Comparison of ENCODE assay signal across 8 cellular contexts in genomic region chr21:46286668-46286982, GRCh38. TPM values are rescaled to one million over a fixed set of nuclear protein-coding genes. Genes with fewer than 3 reads are reported as not detected.
A peak's percentile ranks its signal among the peaks of the same experiment; 100 is the strongest.
DNase-seq lines count a peak whose midpoint lies in the region; ATAC-seq and TF ChIP-seq lines count a peak whose summit lies in the region.

No MANE protein-coding gene starts in this region.

- H3K9me3 ChIP-seq in SJSA1 (replicated peaks): no peaks in the 10 kb centered on the region
- no peaks in the 10 kb centered on the region for H3K9me3 ChIP-seq in gastrocnemius medialis

- CTCF ChIA-PET in activated CD4-positive, alpha-beta T cell treated with anti-CD3 and anti-CD28 coated beads for 36 hours (lab: Charles Lee): no interaction called here

- DNase-seq in activated CD4-positive, alpha-beta T cell treated with anti-CD3 and anti-CD28 coated beads for 36 hours: no peak
- no peak for DNase-seq in activated CD4-positive, alpha-beta T cell treated with anti-CD3 and anti-CD28 coated beads for 48 hours
- no peak for DNase-seq in SJSA1 (ENCODE audit: low read depth in 1 of 2, low spot score in 2 of 2)
- DNase-seq in fibroblast of the aortic adventitia (ENCODE audit: low read depth): no peak
- DNase-seq in gastrocnemius medialis: no peak
- no peak for DNase-seq in UCSD-AML1 (lab: John Stamatoyannopoulos, UW; ENCODE audit: unreplicated experiment)
- no peak for DNase-seq in NCI-H2196 (lab: John Stamatoyannopoulos, UW; ENCODE audit: unreplicated experiment)

- H3K4me3 ChIP-seq in SJSA1: peak overlapping the region; percentile 98
- H3K4me3 ChIP-seq in fibroblast of the aortic adventitia (ENCODE audit: low read depth, low read length): peak overlapping the region; percentile 69
- H3K4me3 ChIP-seq in gastrocnemius medialis: peak overlapping the region; percentile 75 to 93 (median 88)

- peaks cover 53% of the 10 kb centered on the region for H3K36me3 ChIP-seq in SJSA1
- peaks cover 0 to 30% of the 10 kb centered on the region in 2 donors for H3K36me3 ChIP-seq in gastrocnemius medialis

- H3K36me3 Mint-ChIP-seq in activated CD4-positive, alpha-beta T cell treated with anti-CD3 and anti-CD28 coated beads for 36 hours (ENCODE audit: low read depth): peaks cover 38% of the 10 kb centered on the region

- H3K27me3 Mint-ChIP-seq in activated CD4-positive, alpha-beta T cell treated with anti-CD3 and anti-CD28 coated beads for 36 hours: no peaks in the 10 kb centered on the region

- peaks cover 46% of the 10 kb centered on the region for H3K4me1 Mint-ChIP-seq in activated CD4-positive, alpha-beta T cell treated with anti-CD3 and anti-CD28 coated beads for 36 hours

- peak overlapping the region; percentile 98 for H3K27ac Mint-ChIP-seq in activated CD4-positive, alpha-beta T cell treated with anti-CD3 and anti-CD28 coated beads for 36 hours

- in situ Hi-C loops in gastrocnemius medialis (cut with MboI; ENCODE audit: low sequenced_read_pairs in 4 of 4): loop anchor here in 1 of 4 donors (5.0 kb wide), 1 partner anchor 54 kb away; no protein-coding TSS in a partner anchor

- H3K27ac ChIP-seq in SJSA1 (peak overlapping the region; percentile 86), gastrocnemius medialis (peak overlapping the region; percentile 85 to 98 (median 92))

- POLR2A ChIA-PET in activated CD4-positive, alpha-beta T cell treated with anti-CD3 and anti-CD28 coated beads for 36 hours (lab: Charles Lee): no interaction called here

- H3K9me3 Mint-ChIP-seq in activated CD4-positive, alpha-beta T cell treated with anti-CD3 and anti-CD28 coated beads for 36 hours (ENCODE audit: low read depth): no peaks in the 10 kb centered on the region

- peaks cover 26% of the 10 kb centered on the region for H3K4me1 ChIP-seq in SJSA1 (replicated peaks)
- peaks cover 37 to 45% of the 10 kb centered on the region in 2 donors for H3K4me1 ChIP-seq in gastrocnemius medialis

- ATAC-seq in activated CD4-positive, alpha-beta T cell treated with anti-CD3 and anti-CD28 coated beads for 36 hours: peak; percentile 9
- no peak for ATAC-seq in gastrocnemius medialis
- ATAC-seq in GM19463 (IDR thresholded peaks at IDR 0.05; ENCODE audit: unreplicated experiment): no peak

- no peaks in the 10 kb centered on the region for H3K27me3 ChIP-seq in SJSA1 (replicated peaks)
- no peaks in the 10 kb centered on the region for H3K27me3 ChIP-seq in gastrocnemius medialis

- intact Hi-C loops in activated CD4-positive, alpha-beta T cell treated with anti-CD3 and anti-CD28 coated beads for 36 hours (cut with DNase I, micrococcal nuclease): loop anchor here (1.0 to 5.0 kb wide), 11 partner anchors 36 to 643 kb away; partner anchors contain the start of genes DIP2A (in 2 of the 2), C21orf58 (in 1 of the 2), LSS (in 1 of the 2) and PCBP3 (in 1 of the 2)
- intact Hi-C loops in gastrocnemius medialis (cut with DNase I; ENCODE audit: low total_unique reads): loop anchor here (1.0 to 5.0 kb wide), 4 partner anchors 38 to 171 kb away; partner anchors contain the start of genes DIP2A, LSS and PCNT

- peak overlapping the region; percentile 88 for H3K4me3 Mint-ChIP-seq in activated CD4-positive, alpha-beta T cell treated with anti-CD3 and anti-CD28 coated beads for 36 hours

- TF ChIP-seq POLR2A in gastrocnemius medialis (IDR thresholded peaks at IDR 0.05): no peak

- TF ChIP-seq CTCF in fibroblast of the aortic adventitia (IDR thresholded peaks at IDR 0.05; ENCODE audit: insufficient read depth, low read length): no peak
- TF ChIP-seq CTCF in gastrocnemius medialis (IDR thresholded peaks at IDR 0.05 in 4 of 5, conservative IDR thresholded peaks at IDR 0.05 in 1 of 5): no peak

RNA-seq across cellular contexts. Expression of gene YBEY, which starts 0.5 kb away (rescaled TPM):
- total RNA-seq in activated CD4-positive, alpha-beta T cell treated with anti-CD3 and anti-CD28 coated beads for 36 hours: 10 to 100 TPM; 16.9 to 20.6 TPM
- 2.7 and 18.4 TPM in 2 replicates for total RNA-seq in SJSA1 (2014; rRNA removed; shearing (Covaris generic))
- total RNA-seq in fibroblast of the aortic adventitia (ENCODE audit: low replicate concordance) (16.5 and 22.4 TPM in 2 replicates), gastrocnemius medialis (10 to 100 TPM; 11.3 to 27.9 (median 18.7) TPM)

RNA-seq across cellular contexts. Expression of gene MCM3AP, which starts 1.2 kb away (rescaled TPM):
- 100 to 1,000 TPM in 1 of 2 experiments, 10 to 100 TPM in 1; 71.1 to 106 TPM for total RNA-seq in activated CD4-positive, alpha-beta T cell treated with anti-CD3 and anti-CD28 coated beads for 36 hours
- 80.9 and 88.7 TPM in 2 replicates for total RNA-seq in SJSA1 (2014; rRNA removed; shearing (Covaris generic))
- 66.4 and 77.4 TPM in 2 replicates for total RNA-seq in fibroblast of the aortic adventitia (ENCODE audit: low replicate concordance)
- 100 to 1,000 TPM in 1 of 4 donors, 10 to 100 TPM in 3; 52.1 to 155 (median 83.2) TPM for total RNA-seq in gastrocnemius medialis

RNA-seq across cellular contexts. Expression of gene C21orf58, which starts 37.0 kb away (rescaled TPM):
- total RNA-seq in activated CD4-positive, alpha-beta T cell treated with anti-CD3 and anti-CD28 coated beads for 36 hours: 10 to 100 TPM; 27.4 to 33.0 TPM
- total RNA-seq in SJSA1 (2014; rRNA removed; shearing (Covaris generic)): 20.3 and 20.9 TPM in 2 replicates
- total RNA-seq in fibroblast of the aortic adventitia (ENCODE audit: low replicate concordance) (3.6 and 10.2 TPM in 2 replicates), gastrocnemius medialis (1 to 10 TPM in 1 of 4 donors, under 1 TPM in 3; 0.44 to 1.6 (median 0.74) TPM)

RNA-seq across cellular contexts. Expression of gene PCNT, which starts 37.3 kb away (rescaled TPM):
- total RNA-seq in activated CD4-positive, alpha-beta T cell treated with anti-CD3 and anti-CD28 coated beads for 36 hours: 10 to 100 TPM; 46.5 to 47.7 TPM
- 48.0 and 57.3 TPM in 2 replicates for total RNA-seq in SJSA1 (2014; rRNA removed; shearing (Covaris generic))
- total RNA-seq in fibroblast of the aortic adventitia (ENCODE audit: low replicate concordance): 27.8 and 40.3 TPM in 2 replicates
- total RNA-seq in gastrocnemius medialis: 100 to 1,000 TPM; 200 to 431 (median 290) TPM

RNA-seq across cellular contexts. Expression of gene LSS, which starts 58.1 kb away (rescaled TPM):
- 10 to 100 TPM; 14.1 to 21.3 TPM for total RNA-seq in activated CD4-positive, alpha-beta T cell treated with anti-CD3 and anti-CD28 coated beads for 36 hours
- 27.3 and 33.3 TPM in 2 replicates for total RNA-seq in SJSA1 (2014; rRNA removed; shearing (Covaris generic))
- total RNA-seq in fibroblast of the aortic adventitia (ENCODE audit: low replicate concordance) (67.2 and 124 TPM in 2 replicates), gastrocnemius medialis (10 to 100 TPM; 26.4 to 47.2 (median 32.7) TPM)
